25 cellular contexts compared by ENCODE assay signal in the genomic region with DNA sequence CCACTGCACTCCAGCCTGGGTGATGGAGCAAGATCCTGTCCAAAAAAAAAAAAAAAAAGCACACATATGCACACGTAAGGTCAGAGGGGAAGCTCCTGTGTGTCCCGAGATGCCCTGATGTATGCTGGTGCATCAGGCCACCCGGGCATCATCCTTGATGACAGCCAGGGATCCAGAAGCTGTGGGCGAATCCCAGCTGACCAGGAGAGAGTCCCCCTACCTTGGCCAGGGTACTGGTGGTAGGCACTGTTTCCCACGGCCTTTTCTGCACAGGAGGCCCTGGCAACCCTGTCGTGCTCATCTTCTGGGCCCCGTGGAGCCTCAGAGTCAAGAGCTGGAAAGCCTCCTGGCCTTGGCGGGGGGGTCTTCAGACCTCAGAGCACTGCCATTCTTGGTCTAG.
"Had no signal": no experiment of that assay in that cellular context is flagged by ENCODE, and none has a peak within 500 bp of the region (broad histone marks: within the 10 kb centered on the region; RNA-seq: fewer than 3 reads in every experiment).

No MANE protein-coding gene starts in this region.

- H3K9me3 ChIP-seq: colonic mucosa, gastrocnemius medialis, neutrophil, testis had no signal

- H3K27me3 ChIP-seq: colonic mucosa, gastrocnemius medialis, neutrophil, right atrium auricular region, sigmoid colon, stomach, testis, tibial artery had no signal

- H3K9ac ChIP-seq: parathyroid adenoma had no signal

- H3K4me3 ChIP-seq: colonic mucosa, gastrocnemius medialis, mucosa of descending colon, right atrium auricular region, sigmoid colon, stomach, testis, tibial artery had no signal

- H3K4me1 ChIP-seq: colonic mucosa, parathyroid adenoma, right atrium auricular region, sigmoid colon, stomach, testis, tibial artery had no signal

- H3K27ac ChIP-seq: colonic mucosa, neutrophil, parathyroid adenoma, right atrium auricular region, stomach, testis, tibial artery had no signal

- H2AFZ ChIP-seq: parathyroid adenoma had no signal

- FAIRE-seq: endometrium, keratinocyte had no signal

- ATAC-seq: effector memory CD8-positive, alpha-beta T cell; esophagus mucosa; gastrocnemius medialis; mucosa of descending colon; natural killer cell treated with Interleukin-12 subunit alpha and Interleukin-12 subunit beta and Interleukin-15 and Interleukin-18, amount 100 ng/mL, for 72 hours; stimulated activated effector memory CD8-positive, alpha-beta T cell treated with anti-CD3 and anti-CD28 coated beads, Interleukin-12 subunit alpha, Interleukin-12 subunit beta, amount 100 ng/mL, for 72 hours had no signal

- H3K79me2 ChIP-seq: parathyroid adenoma had no signal

- DNase-seq: colonic mucosa; dermis blood vessel endothelial cell; effector memory CD8-positive, alpha-beta T cell; foreskin fibroblast; gastrocnemius medialis; head of caudate nucleus; mesenchymal stem cell; mucosa of descending colon; naive B cell; sigmoid colon; stimulated activated CD4-positive, alpha-beta T cell treated with anti-CD3 and anti-CD28 coated beads, Interleukin-2, amount 100 ng/mL, for 24 hours; stimulated activated CD4-positive, alpha-beta T cell treated with anti-CD3 and anti-CD28 coated beads, Interleukin-4, amount 100 ng/mL, for 24 hours; stimulated activated naive CD4-positive, alpha-beta T cell treated with Interleukin-2 at 50 U/mL for 16 hours; stomach; substantia nigra; testis; tibial artery had no signal
